ENCODE assay signal across 1 cellular context in genomic region chr6:109296305-109296915, GRCh38.
TF ChIP-seq lines count a peak whose summit lies in the region.

No MANE protein-coding gene starts in this region.

TF ChIP-seq in H1, 55 proteins besides CTCF, POLR2A, EP300 and RAD21 (continued from another document):
- no peak for TF ChIP-seq CHD7 (IDR thresholded peaks at IDR 0.05; ENCODE audit: insufficient replicate concordance, low read length)
- no peak for TF ChIP-seq CTBP2 (IDR thresholded peaks at IDR 0.05; ENCODE audit: borderline replicate concordance, insufficient read depth, insufficient read length, low read length)
- TF ChIP-seq NANOG (IDR thresholded peaks at IDR 0.05; ENCODE audit: insufficient read depth, low read depth, low read length, poor library complexity, severe bottlenecking) = no peak
- no peak for TF ChIP-seq RXRA (IDR thresholded peaks at IDR 0.05; ENCODE audit: insufficient read depth, low read depth, low read length)
- TF ChIP-seq TAF7 (optimal IDR thresholded peaks at IDR 0.05; ENCODE audit: borderline replicate concordance, low read depth, low read length) = no peak
- TF ChIP-seq, protein P1, sequence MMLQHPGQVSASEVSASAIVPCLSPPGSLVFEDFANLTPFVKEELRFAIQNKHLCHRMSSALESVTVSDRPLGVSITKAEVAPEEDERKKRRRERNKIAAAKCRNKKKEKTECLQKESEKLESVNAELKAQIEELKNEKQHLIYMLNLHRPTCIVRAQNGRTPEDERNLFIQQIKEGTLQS (IDR thresholded peaks at IDR 0.05; ENCODE audit: insufficient read depth, low read depth, low read length) = no peak
- TF ChIP-seq CBX8 (IDR thresholded peaks at IDR 0.05; ENCODE audit: borderline replicate concordance, low read depth, low read length) = no peak
- TF ChIP-seq YY1 (IDR thresholded peaks at IDR 0.05; ENCODE audit: low read depth, low read length) = no peak
- no peak for TF ChIP-seq KDM1A (IDR thresholded peaks at IDR 0.05; ENCODE audit: borderline replicate concordance, low read length)
- TF ChIP-seq SP4 (IDR thresholded peaks at IDR 0.05; ENCODE audit: low read length) = no peak
- no peak for TF ChIP-seq SUZ12 (IDR thresholded peaks at IDR 0.05; ENCODE audit: low read length)
- TF ChIP-seq RNF2 (IDR thresholded peaks at IDR 0.05; ENCODE audit: borderline replicate concordance, low read depth, low read length, missing control alignments, poor library complexity, severe bottlenecking) = no peak
